ENCODE assay signal across 11 cellular contexts in the genomic region with DNA sequence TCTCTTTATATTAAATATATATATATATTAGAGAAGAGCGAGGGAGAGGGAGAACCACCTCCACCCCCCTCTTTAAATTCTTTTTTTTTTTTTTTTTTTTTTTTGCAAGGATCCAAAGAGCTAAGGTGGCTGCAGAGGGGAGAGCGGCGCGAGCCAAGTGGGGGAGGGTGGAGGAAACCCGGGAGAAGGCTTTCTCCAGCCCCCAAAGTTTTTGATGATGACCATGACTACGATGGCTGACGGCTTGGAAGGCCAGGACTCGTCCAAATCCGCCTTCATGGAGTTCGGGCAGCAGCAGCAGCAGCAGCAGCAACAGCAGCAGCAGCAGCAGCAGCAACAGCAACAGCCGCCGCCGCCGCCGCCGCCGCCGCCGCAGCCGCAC. TPM values are rescaled to one million over a fixed set of nuclear protein-coding genes. Genes with fewer than 3 reads are reported as not detected.
DNase-seq lines count a peak whose midpoint lies in the region; ATAC-seq and TF ChIP-seq lines count a peak whose summit lies in the region.
"Had no signal": no experiment of that assay in that cellular context is flagged by ENCODE, and none has a peak within 500 bp of the region (broad histone marks: within the 10 kb centered on the region; RNA-seq: fewer than 3 reads in every experiment).

No MANE protein-coding gene starts in this region.

- no peak overlapping the region for H2BK120ac ChIP-seq in mesenchymal stem cell (ENCODE audit: low read depth, low read length)

- DNase-seq in stimulated activated naive CD8-positive, alpha-beta T cell treated with anti-CD3 and anti-CD28 coated beads, Interleukin-15, Interleukin-2, amounts not matched to agents 100 U/mL and 50 U/mL, for 24 hours = no peak
- DNase-seq in ascending aorta (ENCODE audit: low spot score in 2 of 2) (no peak), mesenchymal stem cell (no peak), RPMI8226 (no peak)
- DNase-seq: GF-D8, T-helper 9 cell had no signal

- H3K14ac ChIP-seq in mesenchymal stem cell (ENCODE audit: low read length in 2 of 2) = no peak overlapping the region

- H3K79me1 ChIP-seq in mesenchymal stem cell (replicated peaks; ENCODE audit: low read length, poor library complexity, severe bottlenecking) = no peaks in the 10 kb centered on the region

- H2BK12ac ChIP-seq in mesenchymal stem cell (ENCODE audit: low read length in 2 of 2) = no peak overlapping the region

- peaks cover 4% of the 10 kb centered on the region for H3K9me3 Mint-ChIP-seq in stimulated activated naive CD8-positive, alpha-beta T cell treated with anti-CD3 and anti-CD28 coated beads, Interleukin-15, Interleukin-2, amounts not matched to agents 100 ng/mL and 50 ng/mL, for 24 hours

- no peak overlapping the region for H4K91ac ChIP-seq in mesenchymal stem cell (ENCODE audit: low read length)

- no peak overlapping the region for H2AK5ac ChIP-seq in mesenchymal stem cell (ENCODE audit: low read length, severe bottlenecking)

- H3K27me3 Mint-ChIP-seq in stimulated activated naive CD8-positive, alpha-beta T cell treated with anti-CD3 and anti-CD28 coated beads, Interleukin-15, Interleukin-2, amounts not matched to agents 100 ng/mL and 50 ng/mL, for 24 hours = peaks cover 83% of the 10 kb centered on the region

- no peak overlapping the region for H2BK5ac ChIP-seq in mesenchymal stem cell (ENCODE audit: low read depth, low read length, poor library complexity, severe bottlenecking)

- H4K8ac ChIP-seq in mesenchymal stem cell (ENCODE audit: low read length) = no peak overlapping the region

- no peak for ATAC-seq in stimulated activated naive CD8-positive, alpha-beta T cell treated with anti-CD3 and anti-CD28 coated beads, Interleukin-15, Interleukin-2, amounts not matched to agents 100 U/mL and 50 U/mL, for 24 hours
- ATAC-seq in HG02870 (IDR thresholded peaks at IDR 0.05; ENCODE audit: unreplicated experiment) (no peak), GM18870 (IDR thresholded peaks at IDR 0.05; ENCODE audit: unreplicated experiment) (no peak), HG03521 (IDR thresholded peaks at IDR 0.05; ENCODE audit: unreplicated experiment) (no peak)

- H3K4me3 ChIP-seq in ascending aorta = peak overlapping the region; percentile 48 to 59
- H3K4me3 ChIP-seq in mesenchymal stem cell (ENCODE audit: insufficient read depth in 1 of 2, low read depth in 1 of 2, low read length in 2 of 2) = peak overlapping the region in 1 of 2 experiments; percentile 67

- no peak overlapping the region for H3K4ac ChIP-seq in mesenchymal stem cell (ENCODE audit: low read depth in 1 of 2, low read length in 2 of 2)

- H2BK15ac ChIP-seq in mesenchymal stem cell (ENCODE audit: low read depth, poor library complexity, severe bottlenecking) = no peak overlapping the region

- no peaks in the 10 kb centered on the region for H3K9me3 ChIP-seq in ascending aorta
- H3K9me3 ChIP-seq in mesenchymal stem cell (ENCODE audit: control insufficient read depth, low read length) = peaks cover 10% of the 10 kb centered on the region

- H2AFZ ChIP-seq in mesenchymal stem cell (ENCODE audit: low read depth, low read length) = peak overlapping the region; percentile 18

- H3K4me1 ChIP-seq in ascending aorta (peaks cover 0 to 14% of the 10 kb centered on the region in 2 donors), mesenchymal stem cell (ENCODE audit: control insufficient read depth, insufficient read depth, low read depth, low read length) (peaks cover 22% of the 10 kb centered on the region)

- 0% methylated on average over 18 of the region's 20 CpGs for WGBS in mesenchymal stem cell

- H3K27ac ChIP-seq in ascending aorta (no peak overlapping the region), mesenchymal stem cell (ENCODE audit: low read length, poor library complexity, severe bottlenecking) (no peak overlapping the region)

- TF ChIP-seq CTCF in ascending aorta (IDR thresholded peaks at IDR 0.05) = no peak

- H3K36me3 ChIP-seq in ascending aorta (no peaks in the 10 kb centered on the region), mesenchymal stem cell (ENCODE audit: control insufficient read depth in 1 of 2, insufficient read depth in 2 of 2, low read depth in 1 of 2, low read length in 2 of 2) (no peaks in the 10 kb centered on the region)

- H3K27me3 ChIP-seq in ascending aorta (peaks cover 23% of the 10 kb centered on the region), mesenchymal stem cell (ENCODE audit: control insufficient read depth in 1 of 2, insufficient read depth in 1 of 2, low read length in 2 of 2) (peaks cover 91 to 93% of the 10 kb centered on the region in 2 experiments)

- H3K9ac ChIP-seq in mesenchymal stem cell (ENCODE audit: low read length) = no peak overlapping the region

- H3K36me3 Mint-ChIP-seq in stimulated activated naive CD8-positive, alpha-beta T cell treated with anti-CD3 and anti-CD28 coated beads, Interleukin-15, Interleukin-2, amounts not matched to agents 100 ng/mL and 50 ng/mL, for 24 hours (ENCODE audit: low read depth) = peaks cover 5% of the 10 kb centered on the region

- intact Hi-C loops in ascending aorta (cut with DNase I) = no loop called here

- H3K4me1 Mint-ChIP-seq in stimulated activated naive CD8-positive, alpha-beta T cell treated with anti-CD3 and anti-CD28 coated beads, Interleukin-15, Interleukin-2, amounts not matched to agents 100 ng/mL and 50 ng/mL, for 24 hours (ENCODE audit: low read depth) = peaks cover 25% of the 10 kb centered on the region

- peak overlapping the region; percentile 55 for H3K4me2 ChIP-seq in mesenchymal stem cell (ENCODE audit: low read length, poor library complexity, severe bottlenecking)

- H3K18ac ChIP-seq in mesenchymal stem cell (ENCODE audit: low read depth in 1 of 2, low read length in 2 of 2) = no peak overlapping the region

- no peak overlapping the region for H3K27ac Mint-ChIP-seq in stimulated activated naive CD8-positive, alpha-beta T cell treated with anti-CD3 and anti-CD28 coated beads, Interleukin-15, Interleukin-2, amounts not matched to agents 100 ng/mL and 50 ng/mL, for 24 hours

- H3K4me3 Mint-ChIP-seq in stimulated activated naive CD8-positive, alpha-beta T cell treated with anti-CD3 and anti-CD28 coated beads, Interleukin-15, Interleukin-2, amounts not matched to agents 100 ng/mL and 50 ng/mL, for 24 hours = peak overlapping the region; percentile 67

- no peak overlapping the region for H3K23ac ChIP-seq in mesenchymal stem cell (ENCODE audit: low read length in 2 of 2)

RNA-seq across cellular contexts. Expression of a gene that starts 0.4 kb away (rescaled TPM):
- not detected for total RNA-seq in ascending aorta
- not detected for polyA plus RNA-seq in mesenchymal stem cell (2013, experiment 1 of 2)
- polyA plus RNA-seq in mesenchymal stem cell (2013, experiment 2 of 2) = not detected
- total RNA-seq: glomerular endothelial cell had no signal

RNA-seq across cellular contexts. Expression of a gene that starts 18.9 kb away (rescaled TPM):
- not detected for total RNA-seq in ascending aorta
- not detected for polyA plus RNA-seq in mesenchymal stem cell (2013, experiment 1 of 2)
- not detected for polyA plus RNA-seq in mesenchymal stem cell (2013, experiment 2 of 2)
- total RNA-seq: glomerular endothelial cell had no signal
